In the genomic region with DNA sequence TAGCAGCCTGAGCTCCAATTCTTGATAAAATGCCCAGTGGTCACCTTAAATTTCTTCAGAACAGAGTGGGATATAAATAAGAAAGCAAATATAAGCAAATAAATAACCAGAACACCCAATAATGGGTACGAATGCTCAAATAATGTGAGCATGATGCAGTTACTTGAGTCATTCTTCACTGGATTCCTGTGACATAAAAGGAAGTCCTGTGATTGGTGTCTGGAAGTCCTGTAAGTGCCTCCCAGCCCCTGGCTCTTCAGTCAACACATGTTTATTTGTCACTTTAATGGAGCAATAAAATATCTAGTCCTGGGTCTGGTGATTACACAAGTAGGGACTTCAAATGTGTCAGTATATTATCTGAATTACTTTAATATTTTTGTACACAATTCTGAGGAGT, we compare ENCODE assay signal across 12 cellular contexts. TPM values are rescaled to one million over a fixed set of nuclear protein-coding genes. Genes with fewer than 3 reads are reported as not detected.
DNase-seq lines count a peak whose midpoint lies in the region; ATAC-seq and TF ChIP-seq lines count a peak whose summit lies in the region.
"Had no signal": no experiment of that assay in that cellular context is flagged by ENCODE, and none has a peak within 500 bp of the region (broad histone marks: within the 10 kb centered on the region; RNA-seq: fewer than 3 reads in every experiment).

No MANE protein-coding gene starts in this region.

- no peak overlapping the region for H3K4me3 Mint-ChIP-seq in activated T-helper 1 cell treated with anti-CD3 and anti-CD28 coated beads, Interleukin-12 subunit alpha, Interleukin-12 subunit beta, Interleukin-2, Interleukin-4 antibody, amounts not matched to agents 30 ng/mL and 10 ng/mL and 1 ng/mL, durations not matched to agents 14 hours and 24 hours and 36 hours

- H3K4me3 ChIP-seq in heart right ventricle (no peak overlapping the region), astrocyte of the spinal cord (ENCODE audit: low read depth, low read length) (no peak overlapping the region), uterus (no peak overlapping the region)

- H3K27me3 ChIP-seq in heart right ventricle (no peaks in the 10 kb centered on the region), uterus (no peaks in the 10 kb centered on the region)

- H3K9me3 ChIP-seq in heart right ventricle (no peaks in the 10 kb centered on the region), uterus (no peaks in the 10 kb centered on the region)

- H3K27ac ChIP-seq in heart right ventricle (peak overlapping the region in 6 of 10 donors; percentile 9 to 70 (median 55)), uterus (peak overlapping the region; percentile 80 to 81)

- peaks cover 6 to 48% (median 19%) of the 10 kb centered on the region in 9 donors for H3K4me1 ChIP-seq in heart right ventricle
- peaks cover 3 to 10% of the 10 kb centered on the region in 2 donors for H3K4me1 ChIP-seq in uterus

- TF ChIP-seq CTCF in heart right ventricle (IDR thresholded peaks at IDR 0.05) (no peak), astrocyte of the spinal cord (IDR thresholded peaks at IDR 0.05; ENCODE audit: low read depth, low read length) (no peak), uterus (IDR thresholded peaks at IDR 0.05) (no peak)

- in situ Hi-C loops in astrocyte of the spinal cord (cut with HindIII; ENCODE audit: low sequenced_read_pairs), result no loop called here

- DNase-seq in heart right ventricle, result no peak
- DNase-seq in Right ventricle myocardium superior, result no peak
- DNase-seq in astrocyte of the spinal cord (ENCODE audit: low read depth, low spot score), result peak; percentile 54
- DNase-seq in kidney tubule cell (ENCODE audit: low spot score), result peak; percentile 86
- no peak for DNase-seq in uterus
- no peak for DNase-seq in activated CD4-positive, alpha-beta T cell treated with anti-CD3 and anti-CD28 coated beads for 4 hours
- no peak for DNase-seq in activated T-helper 1 cell treated with anti-CD3 and anti-CD28 coated beads, Interleukin-12 subunit alpha, Interleukin-12 subunit beta, Interleukin-2, Interleukin-4 antibody, amounts not matched to agents 30 ng/mL and 10 ng/mL and 1 ng/mL, durations not matched to agents 14 hours and 24 hours and 36 hours (ENCODE audit: low spot score)
- DNase-seq: activated naive CD4-positive, alpha-beta T cell treated with Interleukin-2 at 50 U/mL for 16 hours; AML-193; NCI-H2171 treated with DMSO at 0.1 percent for 48 hours had no signal

- no peaks in the 10 kb centered on the region for H3K36me3 Mint-ChIP-seq in activated T-helper 1 cell treated with anti-CD3 and anti-CD28 coated beads, Interleukin-12 subunit alpha, Interleukin-12 subunit beta, Interleukin-2, Interleukin-4 antibody, amounts not matched to agents 30 ng/mL and 10 ng/mL and 1 ng/mL, durations not matched to agents 14 hours and 24 hours and 36 hours (ENCODE audit: low read depth)

- H3K9me3 Mint-ChIP-seq in activated T-helper 1 cell treated with anti-CD3 and anti-CD28 coated beads, Interleukin-12 subunit alpha, Interleukin-12 subunit beta, Interleukin-2, Interleukin-4 antibody, amounts not matched to agents 30 ng/mL and 10 ng/mL and 1 ng/mL, durations not matched to agents 14 hours and 24 hours and 36 hours, result no peaks in the 10 kb centered on the region

- intact Hi-C loops in heart right ventricle (cut with DNase I) (no loop called here), Right ventricle myocardium superior (cut with DNase I) (no loop called here), uterus (cut with DNase I; ENCODE audit: low total_unique reads) (no loop called here)
- intact Hi-C loops in activated T-helper 1 cell treated with anti-CD3 and anti-CD28 coated beads, Interleukin-12 subunit alpha, Interleukin-12 subunit beta, Interleukin-2, Interleukin-4 antibody, amounts not matched to agents 30 ng/mL and 10 ng/mL and 1 ng/mL, durations not matched to agents 14 hours and 24 hours and 36 hours (cut with micrococcal nuclease), result no loop called here

- H3K27me3 Mint-ChIP-seq in activated T-helper 1 cell treated with anti-CD3 and anti-CD28 coated beads, Interleukin-12 subunit alpha, Interleukin-12 subunit beta, Interleukin-2, Interleukin-4 antibody, amounts not matched to agents 30 ng/mL and 10 ng/mL and 1 ng/mL, durations not matched to agents 14 hours and 24 hours and 36 hours (ENCODE audit: insufficient read depth), result peaks cover 11% of the 10 kb centered on the region

- ATAC-seq in heart right ventricle (peak in 2 of 8 donors; percentile 5 to 47), Right ventricle myocardium superior (ENCODE audit: poor library complexity) (no peak), GM19455 (IDR thresholded peaks at IDR 0.05; ENCODE audit: unreplicated experiment) (no peak)
- ATAC-seq: left lobe of liver had no signal

- no peak overlapping the region for H3K27ac Mint-ChIP-seq in activated T-helper 1 cell treated with anti-CD3 and anti-CD28 coated beads, Interleukin-12 subunit alpha, Interleukin-12 subunit beta, Interleukin-2, Interleukin-4 antibody, amounts not matched to agents 30 ng/mL and 10 ng/mL and 1 ng/mL, durations not matched to agents 14 hours and 24 hours and 36 hours

- TF ChIP-seq POLR2A in uterus (IDR thresholded peaks at IDR 0.05), result no peak

- WGBS in heart right ventricle, 2 donors, result 68 to 70% methylated on average over 1 of the region's 1 CpG

- peaks cover 11% of the 10 kb centered on the region for H3K4me1 Mint-ChIP-seq in activated T-helper 1 cell treated with anti-CD3 and anti-CD28 coated beads, Interleukin-12 subunit alpha, Interleukin-12 subunit beta, Interleukin-2, Interleukin-4 antibody, amounts not matched to agents 30 ng/mL and 10 ng/mL and 1 ng/mL, durations not matched to agents 14 hours and 24 hours and 36 hours (ENCODE audit: low read depth)

- H3K36me3 ChIP-seq in heart right ventricle (no peaks in the 10 kb centered on the region), uterus (no peaks in the 10 kb centered on the region)

RNA-seq across cellular contexts. Expression of a gene that starts 30.4 kb away (rescaled TPM):
- total RNA-seq in heart right ventricle (not detected), Right ventricle myocardium superior (not detected), uterus (1 to 10 TPM in 1 of 4 donors, not detected in 3; 1.2 TPM)
- not detected for polyA plus RNA-seq in heart right ventricle
- total RNA-seq in activated T-helper 1 cell treated with anti-CD3 and anti-CD28 coated beads, Interleukin-12 subunit alpha, Interleukin-12 subunit beta, Interleukin-2, Interleukin-4 antibody, amounts not matched to agents 30 ng/mL and 10 ng/mL and 1 ng/mL, durations not matched to agents 14 hours and 24 hours and 36 hours, result not detected in 2 replicates
- total RNA-seq: left lobe of liver had no signal

Comparison
In these comparisons a context has a peak if more than half of its experiments do, and no peak if none do; other contexts are left out.
1. DNase-seq: peak in astrocyte of the spinal cord (single experiment) and kidney tubule cell (single experiment); none in heart right ventricle (0 of 2), Right ventricle myocardium superior (single experiment), uterus (0 of 2), activated CD4-positive, alpha-beta T cell treated with anti-CD3 and anti-CD28 coated beads for 4 hours (0 of 2) and activated T-helper 1 cell treated with anti-CD3 and anti-CD28 coated beads, Interleukin-12 subunit alpha, Interleukin-12 subunit beta, Interleukin-2, Interleukin-4 antibody, amounts not matched to agents 30 ng/mL and 10 ng/mL and 1 ng/mL, durations not matched to agents 14 hours and 24 hours and 36 hours (single experiment).